ENCODE assay signal across 1 cellular context in genomic region chr20:62861732-62862336, GRCh38.
TF ChIP-seq lines count a peak whose summit lies in the region.

TSS of gene TCFL5 (minus strand) at chr20:62861822. CDS start at chr20:62861670, 152 bp downstream.

TF ChIP-seq in HepG2, 621 proteins besides CTCF, POLR2A, EP300 and RAD21 (continued from another document and continues in another):
- peak; percentile 67 for TF ChIP-seq PAXIP1 (CRISPR knock-in tag; conservative IDR thresholded peaks at IDR 0.05)
- peak; percentile 81 for TF ChIP-seq GABPB1 (CRISPR knock-in tag; IDR thresholded peaks at IDR 0.05)
- no peak for TF ChIP-seq GLMP (CRISPR knock-in tag; IDR thresholded peaks at IDR 0.05; ENCODE audit: borderline replicate concordance)
- TF ChIP-seq FOXM1 (CRISPR knock-in tag; IDR thresholded peaks at IDR 0.05) = peak; percentile 69; the same call in 1 of the 2 replicates
- peak; percentile 84; the same call in 1 of the 2 replicates for TF ChIP-seq GZF1 (CRISPR knock-in tag; IDR thresholded peaks at IDR 0.05)
- TF ChIP-seq ZNF543 (CRISPR knock-in tag; IDR thresholded peaks at IDR 0.05) = peak; percentile 87
- peak; percentile 70 for TF ChIP-seq HNF4A (CRISPR knock-in tag; IDR thresholded peaks at IDR 0.05)
- TF ChIP-seq ZNF558 (CRISPR knock-in tag; IDR thresholded peaks at IDR 0.05; ENCODE audit: borderline replicate concordance) = peak; percentile 76; the same call in 1 of the 2 replicates
- TF ChIP-seq TFE3 (CRISPR knock-in tag; IDR thresholded peaks at IDR 0.05) = peak; percentile 91
- peak; percentile 89 for TF ChIP-seq SNAPC2 (CRISPR knock-in tag; IDR thresholded peaks at IDR 0.05)
- no peak for TF ChIP-seq ZNF660 (CRISPR knock-in tag; IDR thresholded peaks at IDR 0.05; ENCODE audit: borderline replicate concordance, low read depth)
- no peak for TF ChIP-seq SOX6 (IDR thresholded peaks at IDR 0.05)
- TF ChIP-seq SOX6 (CRISPR knock-in tag; IDR thresholded peaks at IDR 0.05) = peak; percentile 66
- peak; percentile 89 for TF ChIP-seq ZNF451 (CRISPR knock-in tag; IDR thresholded peaks at IDR 0.05)
- no peak; the same call in 1 of the 2 replicates for TF ChIP-seq MTF1 (CRISPR knock-in tag; IDR thresholded peaks at IDR 0.05)
- no peak for TF ChIP-seq NCOA1 (CRISPR knock-in tag; IDR thresholded peaks at IDR 0.05)
- peak; percentile 78; the same call in 1 of the 2 replicates for TF ChIP-seq ZNF512 (CRISPR knock-in tag; IDR thresholded peaks at IDR 0.05)
- peak; percentile 97 for TF ChIP-seq ZNF550 (CRISPR knock-in tag; IDR thresholded peaks at IDR 0.05; ENCODE audit: borderline replicate concordance)
- 0 out of 2 replicates have a peak, but pooled peaks have one; percentile 13 for TF ChIP-seq SIN3A (IDR thresholded peaks at IDR 0.05; ENCODE audit: borderline replicate concordance, low read depth, low read length)
- TF ChIP-seq ZNF530 (CRISPR knock-in tag; IDR thresholded peaks at IDR 0.05; ENCODE audit: low read depth) = no peak
- no peak for TF ChIP-seq SRF (IDR thresholded peaks at IDR 0.05; ENCODE audit: low read depth, low read length)
- TF ChIP-seq ZSCAN25 (CRISPR knock-in tag; IDR thresholded peaks at IDR 0.05) = peak; percentile 85
- peak; percentile 95 for TF ChIP-seq CREB3 (CRISPR knock-in tag; IDR thresholded peaks at IDR 0.05)
- peak; percentile 98 for TF ChIP-seq KDM5B (CRISPR knock-in tag; IDR thresholded peaks at IDR 0.05; ENCODE audit: borderline replicate concordance)
- peak; percentile 70; the same call in 1 of the 2 replicates for TF ChIP-seq ZBTB44 (CRISPR knock-in tag; IDR thresholded peaks at IDR 0.05)
- TF ChIP-seq TCF7L2 (IDR thresholded peaks at IDR 0.05; ENCODE audit: low read depth, low read length) = no peak
- peak; percentile 84 for TF ChIP-seq HNF1B (CRISPR knock-in tag; IDR thresholded peaks at IDR 0.05)
- TF ChIP-seq CSRNP1 (CRISPR knock-in tag; IDR thresholded peaks at IDR 0.05) = peak; percentile 96
- peak; percentile 87 for TF ChIP-seq MED1 (CRISPR knock-in tag; IDR thresholded peaks at IDR 0.05)
- peak; percentile 33; the same call in 1 of the 2 replicates for TF ChIP-seq ZNF7 (CRISPR knock-in tag; IDR thresholded peaks at IDR 0.05)
- TF ChIP-seq ZNF460 (CRISPR knock-in tag; IDR thresholded peaks at IDR 0.05; ENCODE audit: borderline replicate concordance) = no peak; the same call in 1 of the 2 replicates
- TF ChIP-seq CAMTA2 (CRISPR knock-in tag; IDR thresholded peaks at IDR 0.05; ENCODE audit: borderline replicate concordance) = peak; percentile 96
- peak; percentile 44; the same call in 1 of the 2 replicates for TF ChIP-seq SOX13 (IDR thresholded peaks at IDR 0.05)
- peak in 1 of 2 experiments; percentile 67; a peak in 2 of 4 replicates for TF ChIP-seq SOX13 (CRISPR knock-in tag; conservative IDR thresholded peaks at IDR 0.05 in 1 of 2, IDR thresholded peaks at IDR 0.05 in 1 of 2)
- peak; percentile 96 for TF ChIP-seq REPIN1 (CRISPR knock-in tag; IDR thresholded peaks at IDR 0.05; ENCODE audit: borderline replicate concordance, low read depth)
- TF ChIP-seq AHDC1 (CRISPR knock-in tag; IDR thresholded peaks at IDR 0.05; ENCODE audit: borderline replicate concordance) = 0 out of 2 replicates have a peak, but pooled peaks have one; percentile 58
